17 cellular contexts compared by ENCODE assay signal in the genomic region with DNA sequence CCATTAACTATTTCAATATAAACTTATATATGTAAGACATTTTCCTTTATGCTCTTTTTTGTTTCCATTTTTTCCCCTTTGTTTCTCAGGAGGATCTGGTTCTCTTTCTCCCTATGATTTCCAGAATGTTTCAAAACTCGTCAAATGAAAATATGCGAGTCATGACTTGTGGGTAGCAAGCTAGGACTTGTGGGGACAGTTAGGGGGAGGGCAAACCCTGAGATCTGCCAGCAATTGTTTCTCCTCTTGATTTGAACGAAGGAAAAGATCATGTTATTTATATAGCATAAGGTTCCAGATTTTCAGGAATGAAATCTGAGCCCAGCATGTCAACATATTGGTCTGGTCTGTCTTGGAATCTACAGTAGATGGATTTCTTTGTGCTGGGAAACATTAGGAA. TPM values are rescaled to one million over a fixed set of nuclear protein-coding genes. Genes with fewer than 3 reads are reported as not detected.
"Had no signal": no experiment of that assay in that cellular context is flagged by ENCODE, and none has a peak within 500 bp of the region (broad histone marks: within the 10 kb centered on the region; RNA-seq: fewer than 3 reads in every experiment).

No MANE protein-coding gene starts in this region.

- H3K27me3 Mint-ChIP-seq: stimulated activated memory B cell treated with anti-CD40 and anti-IgM and Interleukin-4, amounts not matched to agents 10 μg/mL and 1 μg/mL and 100 μg/mL, for 72 hours had no signal

- H3K27ac Mint-ChIP-seq: activated CD4-positive, alpha-beta memory T cell treated with anti-CD3 and anti-CD28 coated beads for 36 hours; activated naive CD4-positive, alpha-beta T cell treated with anti-CD3 and anti-CD28 coated beads, Interleukin-2, amount 50 U/mL, for 72 hours; stimulated activated memory B cell treated with anti-CD40 and anti-IgM and Interleukin-4, amounts not matched to agents 10 μg/mL and 1 μg/mL and 100 μg/mL, for 72 hours; T-helper 2 cell treated with Interferon-gamma antibody and Interleukin-4, amounts not matched to agents 5 μg/mL and 100 μg/mL, for 36 hours had no signal

- DNase-seq: activated CD4-positive, alpha-beta memory T cell treated with anti-CD3 and anti-CD28 coated beads for 36 hours; activated CD4-positive, alpha-beta T cell treated with anti-CD3 and anti-CD28 coated beads for 1 hour; activated effector memory CD4-positive, alpha-beta T cell treated with anti-CD3 and anti-CD28 coated beads, Interleukin-2, amount 50 U/mL, for 16 hours; activated T-cell treated with anti-CD3 and anti-CD28 coated beads, Interleukin-2, amount 50 U/mL, for 4 hours; amygdala; brain microvascular endothelial cell; esophagus squamous epithelium; gastrocnemius medialis; hippocampal formation; kidney glomerular epithelial cell; midbrain; SW 1271 had no signal

- H3K36me3 Mint-ChIP-seq: activated CD4-positive, alpha-beta memory T cell treated with anti-CD3 and anti-CD28 coated beads for 36 hours; activated naive CD4-positive, alpha-beta T cell treated with anti-CD3 and anti-CD28 coated beads, Interleukin-2, amount 50 U/mL, for 72 hours; stimulated activated memory B cell treated with anti-CD40 and anti-IgM and Interleukin-4, amounts not matched to agents 10 μg/mL and 1 μg/mL and 100 μg/mL, for 72 hours had no signal

- H3K9me3 ChIP-seq: esophagus squamous epithelium, gastrocnemius medialis, neutrophil, right atrium auricular region had no signal

- H3K9me3 Mint-ChIP-seq: activated CD4-positive, alpha-beta memory T cell treated with anti-CD3 and anti-CD28 coated beads for 36 hours; activated naive CD4-positive, alpha-beta T cell treated with anti-CD3 and anti-CD28 coated beads, Interleukin-2, amount 50 U/mL, for 72 hours; activated T-cell treated with anti-CD3 and anti-CD28 coated beads, Interleukin-2, amount 50 U/mL, for 4 hours; stimulated activated memory B cell treated with anti-CD40 and anti-IgM and Interleukin-4, amounts not matched to agents 10 μg/mL and 1 μg/mL and 100 μg/mL, for 72 hours; T-helper 2 cell treated with Interferon-gamma antibody and Interleukin-4, amounts not matched to agents 5 μg/mL and 100 μg/mL, for 36 hours had no signal

- H3K36me3 ChIP-seq: brain microvascular endothelial cell, esophagus squamous epithelium, gastrocnemius medialis, neutrophil, right atrium auricular region had no signal

- ATAC-seq: activated naive CD4-positive, alpha-beta T cell treated with anti-CD3 and anti-CD28 coated beads, Interleukin-2, amount 50 U/mL, for 72 hours; activated T-cell treated with anti-CD3 and anti-CD28 coated beads, Interleukin-2, amount 50 U/mL, for 4 hours; gastrocnemius medialis; stimulated activated memory B cell treated with anti-CD40 and anti-IgM and Interleukin-4, amounts not matched to agents 10 μg/mL and 1 μg/mL and 100 μg/mL, for 72 hours had no signal

- H3K27ac ChIP-seq: brain microvascular endothelial cell, esophagus squamous epithelium, gastrocnemius medialis, neutrophil, right atrium auricular region had no signal

- H3K4me3 Mint-ChIP-seq: activated CD4-positive, alpha-beta memory T cell treated with anti-CD3 and anti-CD28 coated beads for 36 hours; activated T-cell treated with anti-CD3 and anti-CD28 coated beads, Interleukin-2, amount 50 U/mL, for 4 hours; stimulated activated memory B cell treated with anti-CD40 and anti-IgM and Interleukin-4, amounts not matched to agents 10 μg/mL and 1 μg/mL and 100 μg/mL, for 72 hours; T-helper 2 cell treated with Interferon-gamma antibody and Interleukin-4, amounts not matched to agents 5 μg/mL and 100 μg/mL, for 36 hours had no signal

- H3K4me3 ChIP-seq: gastrocnemius medialis, right atrium auricular region had no signal

- H3K27me3 ChIP-seq: brain microvascular endothelial cell, esophagus squamous epithelium, gastrocnemius medialis, neutrophil, right atrium auricular region had no signal

- H3K4me1 ChIP-seq: gastrocnemius medialis, right atrium auricular region had no signal

RNA-seq across cellular contexts. Expression of gene GPC4, which starts 28.9 kb away (rescaled TPM):
- total RNA-seq: activated CD4-positive, alpha-beta memory T cell treated with anti-CD3 and anti-CD28 coated beads for 36 hours had no signal
